Comparison of ENCODE assay signal across 30 cellular contexts in the genomic region with DNA sequence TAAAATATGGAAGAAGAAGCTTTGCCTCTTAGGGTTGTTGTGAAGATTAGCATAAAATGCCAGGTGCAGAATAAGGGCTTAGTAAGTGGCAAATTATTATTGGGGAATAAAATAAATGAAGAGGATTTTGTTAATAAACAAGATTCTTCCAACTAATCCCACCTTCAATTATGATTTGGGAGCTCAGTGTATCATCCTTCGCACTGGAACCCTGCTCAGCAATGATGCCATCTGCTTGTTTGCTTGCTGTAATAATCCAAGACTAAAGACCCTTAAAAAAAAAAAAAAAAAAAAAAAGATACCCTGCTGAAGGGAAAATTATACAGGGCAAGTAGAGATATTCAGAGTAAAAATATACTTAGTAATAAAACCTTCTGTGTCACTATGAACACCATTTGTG.
"Had no signal": no experiment of that assay in that cellular context is flagged by ENCODE, and none has a peak within 500 bp of the region (broad histone marks: within the 10 kb centered on the region; RNA-seq: fewer than 3 reads in every experiment).

No MANE protein-coding gene starts in this region.

- H3K36me3 Mint-ChIP-seq: immature natural killer cell; naive thymus-derived CD8-positive, alpha-beta T cell; stimulated activated naive B cell treated with anti-CD40 and anti-IgM and Interleukin-4, amounts not matched to agents 10 μg/mL and 1 μg/mL and 100 μg/mL, for 72 hours had no signal

- H3K27me3 ChIP-seq: left lung, pancreas, stomach, testis, thyroid gland, transverse colon, upper lobe of right lung had no signal

- H3K4me1 ChIP-seq: prostate gland, testis had no signal

- ATAC-seq: left colon; left lung; lower lobe of right lung; naive thymus-derived CD8-positive, alpha-beta T cell; pancreas; right cardiac atrium; sciatic nerve; stimulated activated naive B cell treated with anti-CD40 and anti-IgM and Interleukin-4, amounts not matched to agents 10 μg/mL and 1 μg/mL and 100 μg/mL, for 72 hours; stimulated activated naive CD8-positive, alpha-beta T cell treated with anti-CD3 and anti-CD28 coated beads, Interleukin-15, Interleukin-2, amounts not matched to agents 100 U/mL and 50 U/mL, for 24 hours; upper lobe of right lung had no signal

- DNase-seq: hypothalamus; immature natural killer cell; kidney; left colon; left lung; lower lobe of right lung; mammary epithelial cell; mesenchymal stem cell; naive thymus-derived CD8-positive, alpha-beta T cell; nucleus accumbens; pancreas; posterior cingulate gyrus; retina; right cardiac atrium; stimulated activated CD4-positive, alpha-beta T cell treated with anti-CD3 and anti-CD28 coated beads, Interleukin-12 subunit alpha, Interleukin-12 subunit beta, amount 100 ng/mL, for 4 hours; stimulated activated CD4-positive, alpha-beta T cell treated with anti-CD3 and anti-CD28 coated beads, Interleukin-15, amount 100 ng/mL, for 24 hours; stimulated activated CD4-positive, alpha-beta T cell treated with anti-CD3 and anti-CD28 coated beads, Interleukin-2, amount 100 ng/mL, for 24 hours; stimulated activated CD4-positive, alpha-beta T cell treated with anti-CD3 and anti-CD28 coated beads, Interleukin-4, amount 100 ng/mL, for 1 hour; stimulated activated naive B cell treated with anti-CD40 and anti-IgM and Interleukin-4, amounts not matched to agents 10 μg/mL and 1 μg/mL and 100 μg/mL, for 72 hours; stimulated activated naive CD8-positive, alpha-beta T cell treated with anti-CD3 and anti-CD28 coated beads, Interleukin-15, Interleukin-2, amounts not matched to agents 100 U/mL and 50 U/mL, for 24 hours; stomach; testis; thyroid gland; transverse colon; upper lobe of right lung had no signal

- H3K27me3 Mint-ChIP-seq: naive thymus-derived CD8-positive, alpha-beta T cell; stimulated activated naive B cell treated with anti-CD40 and anti-IgM and Interleukin-4, amounts not matched to agents 10 μg/mL and 1 μg/mL and 100 μg/mL, for 72 hours had no signal

- H3K9me3 Mint-ChIP-seq: immature natural killer cell; naive thymus-derived CD8-positive, alpha-beta T cell; nephron; neural crest cell; stimulated activated naive B cell treated with anti-CD40 and anti-IgM and Interleukin-4, amounts not matched to agents 10 μg/mL and 1 μg/mL and 100 μg/mL, for 72 hours had no signal

- H3K27ac ChIP-seq: left lung, lower lobe of right lung, pancreas, prostate gland, skin epidermis, stomach, testis, thyroid gland, transverse colon, upper lobe of right lung had no signal

- H3K27ac Mint-ChIP-seq: immature natural killer cell; naive thymus-derived CD8-positive, alpha-beta T cell; nephron; stimulated activated naive B cell treated with anti-CD40 and anti-IgM and Interleukin-4, amounts not matched to agents 10 μg/mL and 1 μg/mL and 100 μg/mL, for 72 hours had no signal

- H3K4me3 Mint-ChIP-seq: immature natural killer cell; naive thymus-derived CD8-positive, alpha-beta T cell; nephron; neural crest cell; stimulated activated naive B cell treated with anti-CD40 and anti-IgM and Interleukin-4, amounts not matched to agents 10 μg/mL and 1 μg/mL and 100 μg/mL, for 72 hours had no signal
